In genomic region chr9:129143031-129143441, GRCh38 we compare ENCODE assay signal across 1 cellular context.
TF ChIP-seq lines count a peak whose summit lies in the region.

No MANE protein-coding gene starts in this region.

TF ChIP-seq in HepG2, 621 proteins besides CTCF, POLR2A, EP300 and RAD21 (continued from another document):
- TF ChIP-seq ZNF710 (CRISPR knock-in tag; IDR thresholded peaks at IDR 0.05; ENCODE audit: borderline replicate concordance) (0 out of 2 replicates have a peak, but pooled peaks have one; percentile 53), FLYWCH1 (CRISPR knock-in tag; IDR thresholded peaks at IDR 0.05) (no peak), XRCC5 (optimal IDR thresholded peaks at IDR 0.05; ENCODE audit: low read length) (peak; percentile 89), KDM2A (CRISPR knock-in tag; IDR thresholded peaks at IDR 0.05; ENCODE audit: borderline replicate concordance, low read depth) (peak; percentile 32; the same call in 1 of the 2 replicates), ZNF576 (CRISPR knock-in tag; IDR thresholded peaks at IDR 0.05) (no peak), STAG1 (CRISPR knock-in tag; IDR thresholded peaks at IDR 0.05) (peak; percentile 42), TEAD3 (CRISPR knock-in tag; optimal IDR thresholded peaks at IDR 0.05; ENCODE audit: borderline replicate concordance) (peak; percentile 65), SMC3 (IDR thresholded peaks at IDR 0.05; ENCODE audit: low read length) (peak; percentile 46), SMAD9 (CRISPR knock-in tag; IDR thresholded peaks at IDR 0.05) (no peak), MXD1 (CRISPR knock-in tag; IDR thresholded peaks at IDR 0.05) (0 out of 2 replicates have a peak, but pooled peaks have one; percentile 15), SALL1 (CRISPR knock-in tag; IDR thresholded peaks at IDR 0.05) (0 out of 2 replicates have a peak, but pooled peaks have one; percentile 22), PHF21A (CRISPR knock-in tag; IDR thresholded peaks at IDR 0.05) (0 out of 2 replicates have a peak, but pooled peaks have one; percentile 31), ZBTB25 (CRISPR knock-in tag; IDR thresholded peaks at IDR 0.05) (no peak)
- TF ChIP-seq, protein P1, sequence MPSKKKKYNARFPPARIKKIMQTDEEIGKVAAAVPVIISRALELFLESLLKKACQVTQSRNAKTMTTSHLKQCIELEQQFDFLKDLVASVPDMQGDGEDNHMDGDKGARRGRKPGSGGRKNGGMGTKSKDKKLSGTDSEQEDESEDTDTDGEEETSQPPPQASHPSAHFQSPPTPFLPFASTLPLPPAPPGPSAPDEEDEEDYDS (CRISPR knock-in tag; IDR thresholded peaks at IDR 0.05) = no peak
- TF ChIP-seq, protein P2, sequence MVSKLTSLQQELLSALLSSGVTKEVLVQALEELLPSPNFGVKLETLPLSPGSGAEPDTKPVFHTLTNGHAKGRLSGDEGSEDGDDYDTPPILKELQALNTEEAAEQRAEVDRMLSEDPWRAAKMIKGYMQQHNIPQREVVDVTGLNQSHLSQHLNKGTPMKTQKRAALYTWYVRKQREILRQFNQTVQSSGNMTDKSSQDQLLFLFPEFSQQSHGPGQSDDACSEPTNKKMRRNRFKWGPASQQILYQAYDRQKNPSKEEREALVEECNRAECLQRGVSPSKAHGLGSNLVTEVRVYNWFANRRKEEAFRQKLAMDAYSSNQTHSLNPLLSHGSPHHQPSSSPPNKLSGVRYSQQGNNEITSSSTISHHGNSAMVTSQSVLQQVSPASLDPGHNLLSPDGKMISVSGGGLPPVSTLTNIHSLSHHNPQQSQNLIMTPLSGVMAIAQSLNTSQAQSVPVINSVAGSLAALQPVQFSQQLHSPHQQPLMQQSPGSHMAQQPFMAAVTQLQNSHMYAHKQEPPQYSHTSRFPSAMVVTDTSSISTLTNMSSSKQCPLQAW (CRISPR knock-in tag; IDR thresholded peaks at IDR 0.05) = 0 out of 2 replicates have a peak, but pooled peaks have one; percentile 47
